Comparison of ENCODE assay signal across 1 cellular context in genomic region chr6:82988904-82989303, GRCh38.
TF ChIP-seq lines count a peak whose summit lies in the region.

No MANE protein-coding gene starts in this region.

TF ChIP-seq in IMR-90, 13 proteins besides CTCF, POLR2A, EP300 and RAD21 (continued from another document):
- TF ChIP-seq MAZ (IDR thresholded peaks at IDR 0.05; ENCODE audit: borderline replicate concordance, low read depth, low read length), result no peak
TF ChIP-seq in IMR-90: peak in this region for 0.
